In genomic region chr3:195932418-195933043, GRCh38 we compare ENCODE assay signal across 22 cellular contexts.
"Had no signal": no experiment of that assay in that cellular context is flagged by ENCODE, and none has a peak within 500 bp of the region (broad histone marks: within the 10 kb centered on the region; RNA-seq: fewer than 3 reads in every experiment).

No MANE protein-coding gene starts in this region.

- H3K27ac ChIP-seq: heart right ventricle, lower lobe of right lung, stomach, testis had no signal

- H3K4me1 Mint-ChIP-seq: activated naive CD4-positive, alpha-beta T cell treated with anti-CD3 and anti-CD28 coated beads, Interleukin-2, amount 10 ng/mL, durations not matched to agents 7 days and 5 days; stimulated activated effector memory CD8-positive, alpha-beta T cell treated with anti-CD3 and anti-CD28 coated beads, Interleukin-12 subunit alpha, Interleukin-12 subunit beta, amount 100 ng/mL, for 72 hours had no signal

- DNase-seq: activated CD4-positive, alpha-beta T cell treated with anti-CD3 and anti-CD28 coated beads, Interleukin-2, amount 50 U/mL, for 4 hours; activated CD8-positive, alpha-beta memory T cell treated with anti-CD3 and anti-CD28 coated beads for 24 hours; activated CD8-positive, alpha-beta memory T cell treated with anti-CD3 and anti-CD28 coated beads, Interleukin-2, amount 50 U/mL, for 4 hours; activated naive CD4-positive, alpha-beta T cell treated with anti-CD3 and anti-CD28 coated beads, Interleukin-2, amount 10 ng/mL, durations not matched to agents 7 days and 5 days; activated T-cell treated with anti-CD3 and anti-CD28 coated beads, Interleukin-2, amount 50 U/mL, for 24 hours; amygdala; cerebellar nuclear complex; effector CD8-positive, alpha-beta T cell; erythroblast; foreskin fibroblast; heart right ventricle; lower lobe of right lung; pancreas; right cardiac atrium; stomach; T-helper 9 cell; testis had no signal

- ATAC-seq: heart right ventricle; lower lobe of right lung; right cardiac atrium; stimulated activated effector memory CD8-positive, alpha-beta T cell treated with anti-CD3 and anti-CD28 coated beads, Interleukin-12 subunit alpha, Interleukin-12 subunit beta, amount 100 ng/mL, for 72 hours; WTC11 had no signal

- H3K4me3 ChIP-seq: heart right ventricle, lower lobe of right lung, pancreas, stomach, testis had no signal

- H3K36me3 ChIP-seq: heart right ventricle, lower lobe of right lung, pancreas, stomach had no signal

- H3K4me3 Mint-ChIP-seq: activated naive CD4-positive, alpha-beta T cell treated with anti-CD3 and anti-CD28 coated beads, Interleukin-2, amount 10 ng/mL, durations not matched to agents 7 days and 5 days; activated T-cell treated with anti-CD3 and anti-CD28 coated beads, Interleukin-2, amount 50 U/mL, for 24 hours; dendritic cell treated with granulocyte-macrophage colony-stimulating factor and Interleukin-4, amounts not matched to agents 40 ng/mL and 50 ng/mL, for 4 days; nephron; stimulated activated effector memory CD8-positive, alpha-beta T cell treated with anti-CD3 and anti-CD28 coated beads, Interleukin-12 subunit alpha, Interleukin-12 subunit beta, amount 100 ng/mL, for 72 hours; WTC11 had no signal

- H3K9me3 Mint-ChIP-seq: activated naive CD4-positive, alpha-beta T cell treated with anti-CD3 and anti-CD28 coated beads, Interleukin-2, amount 10 ng/mL, durations not matched to agents 7 days and 5 days; activated T-cell treated with anti-CD3 and anti-CD28 coated beads, Interleukin-2, amount 50 U/mL, for 24 hours; activated T-helper 2 cell treated with anti-CD3 and anti-CD28 coated beads, Interferon-gamma antibody, Interleukin-2, Interleukin-4, amounts not matched to agents 10 μg/mL and 5 μg/mL and 100 μg/mL, durations not matched to agents 14 hours and 24 hours and 36 hours; dendritic cell treated with granulocyte-macrophage colony-stimulating factor and Interleukin-4, amounts not matched to agents 40 ng/mL and 50 ng/mL, for 4 days; nephron; stimulated activated effector memory CD8-positive, alpha-beta T cell treated with anti-CD3 and anti-CD28 coated beads, Interleukin-12 subunit alpha, Interleukin-12 subunit beta, amount 100 ng/mL, for 72 hours; WTC11 had no signal

- H3K27me3 ChIP-seq: heart right ventricle, pancreas, testis had no signal

- H3K9me3 ChIP-seq: heart right ventricle, lower lobe of right lung, pancreas, stomach, testis had no signal

- H3K4me1 ChIP-seq: heart right ventricle, lower lobe of right lung, pancreas, stomach, testis had no signal

- H3K36me3 Mint-ChIP-seq: activated naive CD4-positive, alpha-beta T cell treated with anti-CD3 and anti-CD28 coated beads, Interleukin-2, amount 10 ng/mL, durations not matched to agents 7 days and 5 days had no signal

- H3K27me3 Mint-ChIP-seq: activated naive CD4-positive, alpha-beta T cell treated with anti-CD3 and anti-CD28 coated beads, Interleukin-2, amount 10 ng/mL, durations not matched to agents 7 days and 5 days; activated T-cell treated with anti-CD3 and anti-CD28 coated beads, Interleukin-2, amount 50 U/mL, for 24 hours had no signal

- H3K27ac Mint-ChIP-seq: activated naive CD4-positive, alpha-beta T cell treated with anti-CD3 and anti-CD28 coated beads, Interleukin-2, amount 10 ng/mL, durations not matched to agents 7 days and 5 days; activated T-cell treated with anti-CD3 and anti-CD28 coated beads, Interleukin-2, amount 50 U/mL, for 24 hours; activated T-helper 2 cell treated with anti-CD3 and anti-CD28 coated beads, Interferon-gamma antibody, Interleukin-2, Interleukin-4, amounts not matched to agents 10 μg/mL and 5 μg/mL and 100 μg/mL, durations not matched to agents 14 hours and 24 hours and 36 hours; dendritic cell treated with granulocyte-macrophage colony-stimulating factor and Interleukin-4, amounts not matched to agents 40 ng/mL and 50 ng/mL, for 4 days; stimulated activated effector memory CD8-positive, alpha-beta T cell treated with anti-CD3 and anti-CD28 coated beads, Interleukin-12 subunit alpha, Interleukin-12 subunit beta, amount 100 ng/mL, for 72 hours; WTC11 had no signal
